Comparison of ENCODE assay signal across 8 cellular contexts in the genomic region with DNA sequence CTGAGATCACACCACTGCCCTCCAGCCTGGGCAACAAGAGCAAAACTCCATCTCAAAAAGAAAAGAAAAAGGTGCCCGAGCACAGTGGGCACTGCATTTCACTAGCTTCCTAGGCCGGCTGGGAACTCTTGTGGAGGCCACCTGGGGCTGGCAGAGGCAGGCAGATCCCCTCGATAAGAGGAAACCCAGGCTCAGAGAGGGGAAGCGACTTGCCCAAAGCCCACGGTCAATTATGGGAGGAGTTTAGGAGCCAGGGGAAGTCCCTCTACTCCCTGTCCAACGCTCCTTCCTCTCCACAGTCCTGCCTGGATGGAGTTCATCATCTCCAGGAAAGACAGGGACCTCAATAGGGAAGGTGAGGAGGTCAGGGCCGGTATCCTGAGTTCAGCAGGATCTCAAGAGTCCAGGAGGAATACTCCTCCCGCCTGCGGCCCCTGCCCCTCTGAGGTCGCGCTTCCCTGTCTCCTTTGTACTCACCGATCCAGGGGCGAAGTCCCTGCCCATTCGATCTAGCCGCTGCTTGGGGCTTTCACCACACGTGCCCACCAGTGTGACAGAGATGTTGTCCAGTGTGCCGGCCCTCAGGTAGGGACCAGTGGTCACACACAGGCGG. TPM values are rescaled to one million over a fixed set of nuclear protein-coding genes. Genes with fewer than 3 reads are reported as not detected.
A peak's percentile ranks its signal among the peaks of the same experiment; 100 is the strongest.
DNase-seq lines count a peak whose midpoint lies in the region; ATAC-seq lines count a peak whose summit lies in the region.

No MANE protein-coding gene starts in this region.

- H3K36me3 Mint-ChIP-seq in activated T-cell treated with anti-CD3 and anti-CD28 coated beads, Interleukin-2, amount 50 U/mL, for 24 hours (ENCODE audit: low read depth): peaks cover 4% of the 10 kb centered on the region
- peaks cover 5% of the 10 kb centered on the region for H3K36me3 Mint-ChIP-seq in activated CD8-positive, alpha-beta T cell treated with anti-CD3 and anti-CD28 coated beads, Interleukin-2, amount 10 ng/mL, durations not matched to agents 7 days and 5 days (ENCODE audit: low read depth)

- H3K4me3 ChIP-seq in iPS-20b (ENCODE audit: low read length) (peak overlapping the region; percentile 89), thymus (ENCODE audit: low read length) (peak overlapping the region; percentile 54)

- peaks cover 61% of the 10 kb centered on the region for H3K27me3 Mint-ChIP-seq in activated T-cell treated with anti-CD3 and anti-CD28 coated beads, Interleukin-2, amount 50 U/mL, for 24 hours
- peaks cover 50% of the 10 kb centered on the region for H3K27me3 Mint-ChIP-seq in activated CD8-positive, alpha-beta T cell treated with anti-CD3 and anti-CD28 coated beads, Interleukin-2, amount 10 ng/mL, durations not matched to agents 7 days and 5 days (ENCODE audit: low read depth)

- H3K36me3 ChIP-seq in iPS-20b (ENCODE audit: insufficient read depth, low read depth, low read length) (no peaks in the 10 kb centered on the region), thymus (ENCODE audit: control insufficient read depth, insufficient read depth) (no peaks in the 10 kb centered on the region)

- DNase-seq in activated T-cell treated with anti-CD3 and anti-CD28 coated beads, Interleukin-2, amount 50 U/mL, for 24 hours: no peak
- no peak for DNase-seq in activated T-cell treated with anti-CD3 and anti-CD28 coated beads, Interleukin-2, amount 50 U/mL, for 48 hours
- no peak for DNase-seq in activated CD8-positive, alpha-beta T cell treated with anti-CD3 and anti-CD28 coated beads, Interleukin-2, amount 10 ng/mL, durations not matched to agents 7 days and 5 days
- DNase-seq in stimulated activated CD8-positive, alpha-beta memory T cell treated with anti-CD3 and anti-CD28 coated beads, Interleukin-4, amount 100 ng/mL, for 48 hours: no peak

- CTCF ChIA-PET in activated CD8-positive, alpha-beta T cell treated with anti-CD3 and anti-CD28 coated beads, Interleukin-2, amount 10 ng/mL, durations not matched to agents 7 days and 5 days (lab: Charles Lee): interaction anchor here (0.6 to 6.9 kb wide), 13 partner anchors 8 to 502 kb away, joined by 4 to 93 read pairs (median 27); a partner anchor contains a TSS

- peak overlapping the region; percentile 82 for H3K4me3 Mint-ChIP-seq in activated T-cell treated with anti-CD3 and anti-CD28 coated beads, Interleukin-2, amount 50 U/mL, for 24 hours
- H3K4me3 Mint-ChIP-seq in activated CD8-positive, alpha-beta T cell treated with anti-CD3 and anti-CD28 coated beads, Interleukin-2, amount 10 ng/mL, durations not matched to agents 7 days and 5 days: peak overlapping the region; percentile 89

- POLR2A ChIA-PET in activated CD8-positive, alpha-beta T cell treated with anti-CD3 and anti-CD28 coated beads, Interleukin-2, amount 10 ng/mL, durations not matched to agents 7 days and 5 days (lab: Charles Lee): interaction anchor here (0.6 to 0.8 kb wide), 2 partner anchors 13 to 56 kb away, joined by 3 to 4 read pairs; no protein-coding TSS in a partner anchor

- H3K9me3 ChIP-seq in iPS-20b (ENCODE audit: insufficient read depth, low read depth, low read length) (no peaks in the 10 kb centered on the region), thymus (ENCODE audit: control insufficient read depth) (no peaks in the 10 kb centered on the region)

- H3K4me1 Mint-ChIP-seq in activated T-cell treated with anti-CD3 and anti-CD28 coated beads, Interleukin-2, amount 50 U/mL, for 24 hours (ENCODE audit: low read depth): peaks cover 40% of the 10 kb centered on the region
- peaks cover 37% of the 10 kb centered on the region for H3K4me1 Mint-ChIP-seq in activated CD8-positive, alpha-beta T cell treated with anti-CD3 and anti-CD28 coated beads, Interleukin-2, amount 10 ng/mL, durations not matched to agents 7 days and 5 days (ENCODE audit: low read depth)

- WGBS in thymus: 4% methylated on average over 18 of the region's 18 CpGs

- no peak for ATAC-seq in activated CD8-positive, alpha-beta T cell treated with anti-CD3 and anti-CD28 coated beads, Interleukin-2, amount 10 ng/mL, durations not matched to agents 7 days and 5 days
- ATAC-seq in GM21423 (IDR thresholded peaks at IDR 0.05; ENCODE audit: unreplicated experiment): no peak
- no peak for ATAC-seq in HG03442 (IDR thresholded peaks at IDR 0.05; ENCODE audit: unreplicated experiment)

- peak overlapping the region; percentile 31; the same call in 1 of the 2 replicates for H3K9ac ChIP-seq in iPS-20b (ENCODE audit: low read depth, low read length)

- no peaks in the 10 kb centered on the region for H3K4me1 ChIP-seq in iPS-20b (ENCODE audit: insufficient read depth, low read length)
- peaks cover 14% of the 10 kb centered on the region for H3K4me1 ChIP-seq in thymus (ENCODE audit: control insufficient read depth, insufficient read depth, low read length)

- H3K27me3 ChIP-seq in iPS-20b (ENCODE audit: insufficient read depth, low read length): peaks cover 71% of the 10 kb centered on the region
- peaks cover 47% of the 10 kb centered on the region for H3K27me3 ChIP-seq in thymus (ENCODE audit: control insufficient read depth, insufficient read depth)

- H3K27ac ChIP-seq in iPS-20b (ENCODE audit: low read length) (no peak overlapping the region), thymus (ENCODE audit: low read depth) (no peak overlapping the region)

- no peaks in the 10 kb centered on the region for H3K9me3 Mint-ChIP-seq in activated T-cell treated with anti-CD3 and anti-CD28 coated beads, Interleukin-2, amount 50 U/mL, for 24 hours
- H3K9me3 Mint-ChIP-seq in activated CD8-positive, alpha-beta T cell treated with anti-CD3 and anti-CD28 coated beads, Interleukin-2, amount 10 ng/mL, durations not matched to agents 7 days and 5 days (ENCODE audit: insufficient read depth): no peaks in the 10 kb centered on the region

- peak overlapping the region; percentile 56 for H3K27ac Mint-ChIP-seq in activated T-cell treated with anti-CD3 and anti-CD28 coated beads, Interleukin-2, amount 50 U/mL, for 24 hours
- H3K27ac Mint-ChIP-seq in activated CD8-positive, alpha-beta T cell treated with anti-CD3 and anti-CD28 coated beads, Interleukin-2, amount 10 ng/mL, durations not matched to agents 7 days and 5 days: no peak overlapping the region

RNA-seq across cellular contexts. Expression of a gene that starts 0.8 kb away (rescaled TPM):
- total RNA-seq in activated CD8-positive, alpha-beta T cell treated with anti-CD3 and anti-CD28 coated beads, Interleukin-2, amount 10 ng/mL, durations not matched to agents 7 days and 5 days: not detected
- 1.2 TPM for polyA plus RNA-seq in thymus

RNA-seq across cellular contexts. Expression of a gene that starts 6.4 kb away (rescaled TPM):
- under 1 TPM in 1 of 2 experiments, not detected in 1; 0.29 TPM for total RNA-seq in activated CD8-positive, alpha-beta T cell treated with anti-CD3 and anti-CD28 coated beads, Interleukin-2, amount 10 ng/mL, durations not matched to agents 7 days and 5 days
- polyA plus RNA-seq in thymus: 0.75 TPM

RNA-seq across cellular contexts. Expression of a gene that starts 30.0 kb away (rescaled TPM):
- under 1 TPM; 0.26 to 0.47 TPM for total RNA-seq in activated CD8-positive, alpha-beta T cell treated with anti-CD3 and anti-CD28 coated beads, Interleukin-2, amount 10 ng/mL, durations not matched to agents 7 days and 5 days
- 5.0 TPM for polyA plus RNA-seq in thymus

RNA-seq across cellular contexts. Expression of a gene that starts 34.7 kb away (rescaled TPM):
- 10 to 100 TPM; 35.0 to 38.1 TPM for total RNA-seq in activated CD8-positive, alpha-beta T cell treated with anti-CD3 and anti-CD28 coated beads, Interleukin-2, amount 10 ng/mL, durations not matched to agents 7 days and 5 days
- 71.9 TPM for polyA plus RNA-seq in thymus

RNA-seq across cellular contexts. Expression of a gene that starts 45.3 kb away (rescaled TPM):
- total RNA-seq in activated CD8-positive, alpha-beta T cell treated with anti-CD3 and anti-CD28 coated beads, Interleukin-2, amount 10 ng/mL, durations not matched to agents 7 days and 5 days: 10 to 100 TPM; 56.3 to 56.7 TPM
- 73.9 TPM for polyA plus RNA-seq in thymus
